27 cellular contexts compared by ENCODE assay signal in genomic region chr6:72271531-72271930, GRCh38.
"Had no signal": no experiment of that assay in that cellular context is flagged by ENCODE, and none has a peak within 500 bp of the region (broad histone marks: within the 10 kb centered on the region; RNA-seq: fewer than 3 reads in every experiment).

No MANE protein-coding gene starts in this region.

- H3K9me3 ChIP-seq: esophagus squamous epithelium, heart right ventricle, neutrophil, right atrium auricular region, suprapubic skin, tibial artery, upper lobe of right lung had no signal

- H3K36me3 ChIP-seq: esophagus squamous epithelium, heart right ventricle, neutrophil, right atrium auricular region, suprapubic skin, tibial artery, upper lobe of right lung had no signal

- H3K4me1 Mint-ChIP-seq: activated CD4-positive, alpha-beta memory T cell treated with anti-CD3 and anti-CD28 coated beads, Interleukin-2, amount 10 ng/mL, durations not matched to agents 7 days and 5 days; activated CD4-positive, alpha-beta T cell treated with anti-CD3 and anti-CD28 coated beads, Interleukin-2, amount 10 ng/mL, durations not matched to agents 7 days and 5 days; activated T-helper 17 cell treated with anti-CD3 and anti-CD28 coated beads, Interleukin-2, amount 50 U/mL, for 72 hours; naive B cell; nephron progenitor cell; stimulated activated naive B cell treated with anti-CD40 and anti-IgM and Interleukin-4, amounts not matched to agents 10 μg/mL and 1 μg/mL and 100 μg/mL, for 72 hours had no signal

- DNase-seq: activated CD4-positive, alpha-beta memory T cell treated with anti-CD3 and anti-CD28 coated beads, Interleukin-2, amount 10 ng/mL, durations not matched to agents 7 days and 5 days; activated CD4-positive, alpha-beta T cell treated with anti-CD3 and anti-CD28 coated beads for 1 hour; activated CD4-positive, alpha-beta T cell treated with anti-CD3 and anti-CD28 coated beads, Interleukin-2, amount 10 ng/mL, durations not matched to agents 7 days and 5 days; activated CD8-positive, alpha-beta memory T cell treated with anti-CD3 and anti-CD28 coated beads, Interleukin-2, amount 50 U/mL, for 48 hours; activated gamma-delta T cell treated with Interleukin-2 at 50 U/mL for 16 hours; activated naive CD4-positive, alpha-beta T cell treated with anti-CD3 and anti-CD28 coated beads, Interleukin-2, amount 50 U/mL, for 16 hours; activated T-cell treated with anti-CD3 and anti-CD28 coated beads, Interleukin-2, amount 50 U/mL, for 4 hours; amniotic stem cell; central memory CD4-positive, alpha-beta T cell; endodermal cell; esophagus squamous epithelium; foreskin melanocyte; heart right ventricle; naive B cell; nephron progenitor cell; stimulated activated CD4-positive, alpha-beta T cell treated with anti-CD3 and anti-CD28 coated beads, Interleukin-15, amount 100 ng/mL, for 24 hours; stimulated activated CD4-positive, alpha-beta T cell treated with anti-CD3 and anti-CD28 coated beads, Interleukin-2, amount 100 ng/mL, for 24 hours; stimulated activated naive B cell treated with anti-CD40 and anti-IgM and Interleukin-4, amounts not matched to agents 10 μg/mL and 1 μg/mL and 100 μg/mL, for 72 hours; T1000; tibial artery; upper lobe of right lung had no signal

- ATAC-seq: activated T-cell treated with anti-CD3 and anti-CD28 coated beads, Interleukin-2, amount 50 U/mL, for 4 hours; activated T-helper 17 cell treated with anti-CD3 and anti-CD28 coated beads, Interleukin-2, amount 50 U/mL, for 72 hours; heart right ventricle; stimulated activated naive B cell treated with anti-CD40 and anti-IgM and Interleukin-4, amounts not matched to agents 10 μg/mL and 1 μg/mL and 100 μg/mL, for 72 hours; upper lobe of right lung had no signal

- H3K9me3 Mint-ChIP-seq: activated CD4-positive, alpha-beta memory T cell treated with anti-CD3 and anti-CD28 coated beads, Interleukin-2, amount 10 ng/mL, durations not matched to agents 7 days and 5 days; activated CD4-positive, alpha-beta T cell treated with anti-CD3 and anti-CD28 coated beads, Interleukin-2, amount 10 ng/mL, durations not matched to agents 7 days and 5 days; activated T-cell treated with anti-CD3 and anti-CD28 coated beads, Interleukin-2, amount 50 U/mL, for 4 hours; endodermal cell; mesothelial cell of epicardium; naive B cell; nephron progenitor cell; stimulated activated naive B cell treated with anti-CD40 and anti-IgM and Interleukin-4, amounts not matched to agents 10 μg/mL and 1 μg/mL and 100 μg/mL, for 72 hours had no signal

- H3K27ac ChIP-seq: esophagus squamous epithelium, heart right ventricle, neutrophil, parathyroid adenoma, right atrium auricular region, suprapubic skin, tibial artery, upper lobe of right lung had no signal

- H3K4me1 ChIP-seq: esophagus squamous epithelium, heart right ventricle, parathyroid adenoma, right atrium auricular region, suprapubic skin, tibial artery, upper lobe of right lung had no signal

- H3K27ac Mint-ChIP-seq: activated CD4-positive, alpha-beta memory T cell treated with anti-CD3 and anti-CD28 coated beads, Interleukin-2, amount 10 ng/mL, durations not matched to agents 7 days and 5 days; activated CD4-positive, alpha-beta T cell treated with anti-CD3 and anti-CD28 coated beads, Interleukin-2, amount 10 ng/mL, durations not matched to agents 7 days and 5 days; activated T-helper 17 cell treated with anti-CD3 and anti-CD28 coated beads, Interleukin-2, amount 50 U/mL, for 72 hours; endodermal cell; mesothelial cell of epicardium; naive B cell; nephron progenitor cell; stimulated activated naive B cell treated with anti-CD40 and anti-IgM and Interleukin-4, amounts not matched to agents 10 μg/mL and 1 μg/mL and 100 μg/mL, for 72 hours had no signal

- H3K4me3 ChIP-seq: esophagus squamous epithelium, heart right ventricle, right atrium auricular region, suprapubic skin, tibial artery, upper lobe of right lung had no signal

- H3K27me3 Mint-ChIP-seq: activated CD4-positive, alpha-beta memory T cell treated with anti-CD3 and anti-CD28 coated beads, Interleukin-2, amount 10 ng/mL, durations not matched to agents 7 days and 5 days; activated CD4-positive, alpha-beta T cell treated with anti-CD3 and anti-CD28 coated beads, Interleukin-2, amount 10 ng/mL, durations not matched to agents 7 days and 5 days had no signal

- H3K4me3 Mint-ChIP-seq: activated CD4-positive, alpha-beta memory T cell treated with anti-CD3 and anti-CD28 coated beads, Interleukin-2, amount 10 ng/mL, durations not matched to agents 7 days and 5 days; activated CD4-positive, alpha-beta T cell treated with anti-CD3 and anti-CD28 coated beads, Interleukin-2, amount 10 ng/mL, durations not matched to agents 7 days and 5 days; activated T-cell treated with anti-CD3 and anti-CD28 coated beads, Interleukin-2, amount 50 U/mL, for 4 hours; activated T-helper 17 cell treated with anti-CD3 and anti-CD28 coated beads, Interleukin-2, amount 50 U/mL, for 72 hours; endodermal cell; mesothelial cell of epicardium; naive B cell; nephron progenitor cell; stimulated activated naive B cell treated with anti-CD40 and anti-IgM and Interleukin-4, amounts not matched to agents 10 μg/mL and 1 μg/mL and 100 μg/mL, for 72 hours had no signal

- H3K36me3 Mint-ChIP-seq: mesothelial cell of epicardium; naive B cell; stimulated activated naive B cell treated with anti-CD40 and anti-IgM and Interleukin-4, amounts not matched to agents 10 μg/mL and 1 μg/mL and 100 μg/mL, for 72 hours had no signal

- H3K27me3 ChIP-seq: esophagus squamous epithelium, heart right ventricle, neutrophil, right atrium auricular region, suprapubic skin, tibial artery, upper lobe of right lung had no signal
